33 cellular contexts compared by ENCODE assay signal in genomic region chr2:143000599-143000998, GRCh38.
"Had no signal": no experiment of that assay in that cellular context is flagged by ENCODE, and none has a peak within 500 bp of the region (broad histone marks: within the 10 kb centered on the region; RNA-seq: fewer than 3 reads in every experiment).

No MANE protein-coding gene starts in this region.

- H3K27me3 ChIP-seq: adrenal gland, body of pancreas, breast epithelium had no signal

- H3K36me3 ChIP-seq: adrenal gland, breast epithelium had no signal

- H3K4me1 ChIP-seq: adrenal gland, body of pancreas, breast epithelium had no signal

- H3K4me3 ChIP-seq: adrenal gland, body of pancreas, breast epithelium had no signal

- DNase-seq: activated B cell treated with CpG ODN at 0.5 μM for 24 hours; activated CD4-positive, alpha-beta memory T cell treated with anti-CD3 and anti-CD28 coated beads for 36 hours; activated CD4-positive, alpha-beta T cell treated with anti-CD3 and anti-CD28 coated beads for 4 hours; activated CD4-positive, alpha-beta T cell treated with anti-CD3 and anti-CD28 coated beads, Interleukin-2, amount 50 U/mL, for 1 hour; activated CD4-positive, CD25-positive, alpha-beta regulatory T cell treated with anti-CD3 and anti-CD28 coated beads, Interleukin-2, amount 50 U/mL, for 72 hours; activated CD8-positive, alpha-beta memory T cell treated with anti-CD3 and anti-CD28 coated beads, Interleukin-2, amount 50 U/mL, for 4 hours; activated gamma-delta T cell treated with Interleukin-2 at 50 U/mL for 16 hours; activated naive CD4-positive, alpha-beta T cell treated with anti-CD3 and anti-CD28 coated beads for 36 hours; activated T-cell treated with anti-CD3 and anti-CD28 coated beads for 4 hours; activated T-cell treated with anti-CD3 and anti-CD28 coated beads, Interleukin-2, amount 50 U/mL, for 4 hours; adrenal gland; body of pancreas; Kasumi-1; NCI-H1092 treated with DMSO at 0.1 percent for 48 hours; NCI-H1417; NCI-H146; NCI-H187; NCI-H2029 treated with DMSO at 0.1 percent for 48 hours; NCI-H2107; NCI-H226; NCI-H446 treated with DMSO at 0.1 percent for 48 hours; NCI-H524; NCI-H69; NCI-H82; PC-3; SIG-M5; SW 1271; T-helper 1 cell; T-helper 2 cell; T-helper 9 cell had no signal

- H3K9me3 ChIP-seq: adrenal gland, body of pancreas, breast epithelium had no signal

- H3K27ac ChIP-seq: adrenal gland, body of pancreas, breast epithelium, RWPE1, VCaP had no signal
